In the genomic region with DNA sequence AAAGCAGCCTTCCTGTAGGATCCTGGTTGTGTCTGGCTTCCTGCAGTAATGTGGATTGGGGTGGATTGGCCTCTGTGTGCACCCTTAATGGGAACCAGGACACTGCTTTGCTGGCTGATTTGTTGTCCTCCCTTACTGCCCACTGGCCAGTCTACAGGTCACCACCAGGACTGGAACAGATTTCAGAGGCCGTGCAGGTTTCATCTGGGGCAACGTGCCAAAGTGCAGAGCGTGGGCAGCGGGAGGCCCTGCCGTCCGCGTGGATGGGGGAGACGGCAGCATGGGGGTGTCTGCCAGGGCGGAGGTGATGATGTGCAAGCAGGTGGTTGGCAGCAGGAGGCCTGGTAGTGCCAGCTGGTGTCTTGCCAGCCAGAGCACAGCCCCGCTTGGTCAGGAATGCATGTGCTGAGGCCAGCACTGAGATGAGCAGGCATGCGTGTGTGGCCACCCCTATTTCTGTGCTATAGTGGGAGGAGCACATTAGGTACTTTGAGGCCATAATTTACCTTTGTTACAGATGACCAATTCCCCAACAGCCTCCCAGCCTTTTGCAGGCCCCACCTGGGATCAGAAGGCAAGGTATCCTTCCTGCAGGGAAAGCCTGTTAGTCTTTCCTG, we compare ENCODE assay signal across 9 cellular contexts. TPM values are rescaled to one million over a fixed set of nuclear protein-coding genes. Genes with fewer than 3 reads are reported as not detected.
DNase-seq lines count a peak whose midpoint lies in the region; ATAC-seq and TF ChIP-seq lines count a peak whose summit lies in the region.
"Had no signal": no experiment of that assay in that cellular context is flagged by ENCODE, and none has a peak within 500 bp of the region (broad histone marks: within the 10 kb centered on the region; RNA-seq: fewer than 3 reads in every experiment).

No MANE protein-coding gene starts in this region.

- H3K4me1 ChIP-seq in breast epithelium (peaks cover 0 to 16% of the 10 kb centered on the region in 2 donors), liver (ENCODE audit: control insufficient read depth in 4 of 4, insufficient read depth in 4 of 4, low read length in 3 of 4) (peaks cover 9 to 29% (median 23%) of the 10 kb centered on the region in 4 donors), tibial artery (peaks cover 0 to 62% (median 34%) of the 10 kb centered on the region in 4 donors)

- H3K9ac ChIP-seq in liver (ENCODE audit: low read depth in 1 of 2, low read length in 2 of 2), result no peak overlapping the region

- TF ChIP-seq CTCF in breast epithelium (IDR thresholded peaks at IDR 0.05), result no peak
- peak; percentile 41 for TF ChIP-seq CTCF in liver (IDR thresholded peaks at IDR 0.05; ENCODE audit: low read depth, low read length, missing input control)
- TF ChIP-seq CTCF in tibial artery (IDR thresholded peaks at IDR 0.05), result peak in 1 of 2 experiments; percentile 27

- peak overlapping the region; percentile 65 to 67 for H3K27ac ChIP-seq in breast epithelium
- H3K27ac ChIP-seq in liver (ENCODE audit: low read depth in 1 of 2, low read length in 2 of 2), result peak overlapping the region; percentile 50 to 63
- H3K27ac ChIP-seq in tibial artery, result peak overlapping the region; percentile 76 to 81

- 24% methylated on average over 11 of the region's 11 CpGs for WGBS in liver

- ATAC-seq in GM18868 (IDR thresholded peaks at IDR 0.05; ENCODE audit: unreplicated experiment), result no peak
- ATAC-seq in HG02970 (IDR thresholded peaks at IDR 0.05; ENCODE audit: low FRiP score, unreplicated experiment), result no peak

- intact Hi-C loops in breast epithelium (cut with DNase I; ENCODE audit: low total_unique reads) (no loop called here), tibial artery (cut with DNase I; ENCODE audit: low total_unique reads) (no loop called here)

- H3K9me3 ChIP-seq in breast epithelium, result no peaks in the 10 kb centered on the region
- no peaks in the 10 kb centered on the region for H3K9me3 ChIP-seq in liver (ENCODE audit: control insufficient read depth in 4 of 4, low read length in 3 of 4)
- no peaks in the 10 kb centered on the region for H3K9me3 ChIP-seq in tibial artery

- H3K4me3 ChIP-seq in breast epithelium (no peak overlapping the region), liver (ENCODE audit: low read depth in 1 of 3, low read length in 3 of 3) (no peak overlapping the region), tibial artery (no peak overlapping the region)

- H3K27me3 ChIP-seq in breast epithelium (no peaks in the 10 kb centered on the region), liver (ENCODE audit: control insufficient read depth in 4 of 4, insufficient read depth in 4 of 4, low read length in 3 of 4) (no peaks in the 10 kb centered on the region), tibial artery (no peaks in the 10 kb centered on the region)

- TF ChIP-seq RAD21 in liver (IDR thresholded peaks at IDR 0.05), result peak; percentile 52 to 70

- TF ChIP-seq POLR2A in breast epithelium (IDR thresholded peaks at IDR 0.05), result no peak

- no peaks in the 10 kb centered on the region for H3K36me3 ChIP-seq in breast epithelium
- no peaks in the 10 kb centered on the region for H3K36me3 ChIP-seq in liver (ENCODE audit: control insufficient read depth in 4 of 4, insufficient read depth in 3 of 4, low read depth in 1 of 4, low read length in 3 of 4)
- peaks cover 0 to 4% (median 0%) of the 10 kb centered on the region in 3 donors for H3K36me3 ChIP-seq in tibial artery

- DNase-seq in NCI-H2081 (lab: John Stamatoyannopoulos, UW) (peak; percentile 57 to 80), NCI-H2081 treated with DMSO at 0.1 percent for 48 hours (lab: John Stamatoyannopoulos, UW) (no peak), breast epithelium (ENCODE audit: low spot score in 2 of 2) (peak in 1 of 2 donors; percentile 60), tibial artery (peak in 1 of 2 donors; percentile 82), dedifferentiated amniotic fluid mesenchymal stem cell (ENCODE audit: extremely low spot score) (no peak)
- DNase-seq: NCI-H187 treated with DMSO at 0.1 percent for 48 hours had no signal

TF ChIP-seq in liver, 16 proteins besides CTCF, POLR2A, EP300 and RAD21:
- peak; percentile 47 for TF ChIP-seq NR2F2 (IDR thresholded peaks at IDR 0.05)
- no peak for TF ChIP-seq HNF4G (IDR thresholded peaks at IDR 0.05)
- no peak for TF ChIP-seq TAF1 (conservative IDR thresholded peaks at IDR 0.05)
- TF ChIP-seq RXRA (IDR thresholded peaks at IDR 0.05), result peak; percentile 81 to 97
- peak; percentile 41 for TF ChIP-seq FOXA2 (IDR thresholded peaks at IDR 0.05)
- TF ChIP-seq SP1 (IDR thresholded peaks at IDR 0.05), result peak; percentile 61
- TF ChIP-seq JUND (IDR thresholded peaks at IDR 0.05), result peak in 1 of 2 donors; percentile 54
- TF ChIP-seq FOXA1 (IDR thresholded peaks at IDR 0.05), result no peak
- TF ChIP-seq YY1 (IDR thresholded peaks at IDR 0.05), result peak; percentile 9
- peak in 1 of 2 donors; percentile 38 for TF ChIP-seq GABPA (IDR thresholded peaks at IDR 0.05 in 1 of 2, conservative IDR thresholded peaks at IDR 0.05 in 1 of 2)
- TF ChIP-seq, protein P1, sequence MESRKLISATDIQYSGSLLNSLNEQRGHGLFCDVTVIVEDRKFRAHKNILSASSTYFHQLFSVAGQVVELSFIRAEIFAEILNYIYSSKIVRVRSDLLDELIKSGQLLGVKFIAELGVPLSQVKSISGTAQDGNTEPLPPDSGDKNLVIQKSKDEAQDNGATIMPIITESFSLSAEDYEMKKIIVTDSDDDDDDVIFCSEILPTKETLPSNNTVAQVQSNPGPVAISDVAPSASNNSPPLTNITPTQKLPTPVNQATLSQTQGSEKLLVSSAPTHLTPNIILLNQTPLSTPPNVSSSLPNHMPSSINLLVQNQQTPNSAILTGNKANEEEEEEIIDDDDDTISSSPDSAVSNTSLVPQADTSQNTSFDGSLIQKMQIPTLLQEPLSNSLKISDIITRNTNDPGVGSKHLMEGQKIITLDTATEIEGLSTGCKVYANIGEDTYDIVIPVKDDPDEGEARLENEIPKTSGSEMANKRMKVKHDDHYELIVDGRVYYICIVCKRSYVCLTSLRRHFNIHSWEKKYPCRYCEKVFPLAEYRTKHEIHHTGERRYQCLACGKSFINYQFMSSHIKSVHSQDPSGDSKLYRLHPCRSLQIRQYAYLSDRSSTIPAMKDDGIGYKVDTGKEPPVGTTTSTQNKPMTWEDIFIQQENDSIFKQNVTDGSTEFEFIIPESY (IDR thresholded peaks at IDR 0.05), result peak; percentile 74
- peak; percentile 88 to 97 for TF ChIP-seq EGR1 (IDR thresholded peaks at IDR 0.05; ENCODE audit: low read depth in 2 of 2)
- TF ChIP-seq, protein P2, sequence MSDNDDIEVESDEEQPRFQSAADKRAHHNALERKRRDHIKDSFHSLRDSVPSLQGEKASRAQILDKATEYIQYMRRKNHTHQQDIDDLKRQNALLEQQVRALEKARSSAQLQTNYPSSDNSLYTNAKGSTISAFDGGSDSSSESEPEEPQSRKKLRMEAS (IDR thresholded peaks at IDR 0.05), result peak; percentile 97
- TF ChIP-seq, protein P3, sequence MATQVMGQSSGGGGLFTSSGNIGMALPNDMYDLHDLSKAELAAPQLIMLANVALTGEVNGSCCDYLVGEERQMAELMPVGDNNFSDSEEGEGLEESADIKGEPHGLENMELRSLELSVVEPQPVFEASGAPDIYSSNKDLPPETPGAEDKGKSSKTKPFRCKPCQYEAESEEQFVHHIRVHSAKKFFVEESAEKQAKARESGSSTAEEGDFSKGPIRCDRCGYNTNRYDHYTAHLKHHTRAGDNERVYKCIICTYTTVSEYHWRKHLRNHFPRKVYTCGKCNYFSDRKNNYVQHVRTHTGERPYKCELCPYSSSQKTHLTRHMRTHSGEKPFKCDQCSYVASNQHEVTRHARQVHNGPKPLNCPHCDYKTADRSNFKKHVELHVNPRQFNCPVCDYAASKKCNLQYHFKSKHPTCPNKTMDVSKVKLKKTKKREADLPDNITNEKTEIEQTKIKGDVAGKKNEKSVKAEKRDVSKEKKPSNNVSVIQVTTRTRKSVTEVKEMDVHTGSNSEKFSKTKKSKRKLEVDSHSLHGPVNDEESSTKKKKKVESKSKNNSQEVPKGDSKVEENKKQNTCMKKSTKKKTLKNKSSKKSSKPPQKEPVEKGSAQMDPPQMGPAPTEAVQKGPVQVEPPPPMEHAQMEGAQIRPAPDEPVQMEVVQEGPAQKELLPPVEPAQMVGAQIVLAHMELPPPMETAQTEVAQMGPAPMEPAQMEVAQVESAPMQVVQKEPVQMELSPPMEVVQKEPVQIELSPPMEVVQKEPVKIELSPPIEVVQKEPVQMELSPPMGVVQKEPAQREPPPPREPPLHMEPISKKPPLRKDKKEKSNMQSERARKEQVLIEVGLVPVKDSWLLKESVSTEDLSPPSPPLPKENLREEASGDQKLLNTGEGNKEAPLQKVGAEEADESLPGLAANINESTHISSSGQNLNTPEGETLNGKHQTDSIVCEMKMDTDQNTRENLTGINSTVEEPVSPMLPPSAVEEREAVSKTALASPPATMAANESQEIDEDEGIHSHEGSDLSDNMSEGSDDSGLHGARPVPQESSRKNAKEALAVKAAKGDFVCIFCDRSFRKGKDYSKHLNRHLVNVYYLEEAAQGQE (IDR thresholded peaks at IDR 0.05), result peak; percentile 50
- peak; percentile 48 to 86 for TF ChIP-seq HNF4A (conservative IDR thresholded peaks at IDR 0.05)
- TF ChIP-seq, protein P4, sequence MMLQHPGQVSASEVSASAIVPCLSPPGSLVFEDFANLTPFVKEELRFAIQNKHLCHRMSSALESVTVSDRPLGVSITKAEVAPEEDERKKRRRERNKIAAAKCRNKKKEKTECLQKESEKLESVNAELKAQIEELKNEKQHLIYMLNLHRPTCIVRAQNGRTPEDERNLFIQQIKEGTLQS (IDR thresholded peaks at IDR 0.05), result no peak

RNA-seq across cellular contexts. Expression of a gene that starts 24.3 kb away (rescaled TPM):
- total RNA-seq in breast epithelium (10 to 100 TPM; 25.3 to 44.6 (median 35.1) TPM), liver (10 to 100 TPM; 16.4 to 35.6 TPM)
- 10 to 100 TPM in 1 of 2 donors, 1 to 10 TPM in 1; 7.4 to 20.2 TPM for polyA plus RNA-seq in liver

RNA-seq across cellular contexts. Expression of a gene that starts 59.4 kb away (rescaled TPM):
- total RNA-seq in breast epithelium, result 1 to 10 TPM; 1.3 to 4.8 (median 2.9) TPM
- total RNA-seq in liver, result under 1 TPM; 0.33 to 0.42 TPM
- polyA plus RNA-seq in liver, result under 1 TPM; 0.22 to 0.56 TPM

Comparison
In these comparisons a context has a peak if more than half of its experiments do, and no peak if none do; other contexts are left out.
1. DNase-seq: peak in NCI-H2081 (2 of 2); none in NCI-H2081 treated with DMSO at 0.1 percent for 48 hours (single experiment) and dedifferentiated amniotic fluid mesenchymal stem cell (single experiment).
2. Peak in every context shown above with its lines, with median percentiles within 50 percentile points of each other: H3K27ac ChIP-seq.